ENCODE assay signal across 1 cellular context in the genomic region with DNA sequence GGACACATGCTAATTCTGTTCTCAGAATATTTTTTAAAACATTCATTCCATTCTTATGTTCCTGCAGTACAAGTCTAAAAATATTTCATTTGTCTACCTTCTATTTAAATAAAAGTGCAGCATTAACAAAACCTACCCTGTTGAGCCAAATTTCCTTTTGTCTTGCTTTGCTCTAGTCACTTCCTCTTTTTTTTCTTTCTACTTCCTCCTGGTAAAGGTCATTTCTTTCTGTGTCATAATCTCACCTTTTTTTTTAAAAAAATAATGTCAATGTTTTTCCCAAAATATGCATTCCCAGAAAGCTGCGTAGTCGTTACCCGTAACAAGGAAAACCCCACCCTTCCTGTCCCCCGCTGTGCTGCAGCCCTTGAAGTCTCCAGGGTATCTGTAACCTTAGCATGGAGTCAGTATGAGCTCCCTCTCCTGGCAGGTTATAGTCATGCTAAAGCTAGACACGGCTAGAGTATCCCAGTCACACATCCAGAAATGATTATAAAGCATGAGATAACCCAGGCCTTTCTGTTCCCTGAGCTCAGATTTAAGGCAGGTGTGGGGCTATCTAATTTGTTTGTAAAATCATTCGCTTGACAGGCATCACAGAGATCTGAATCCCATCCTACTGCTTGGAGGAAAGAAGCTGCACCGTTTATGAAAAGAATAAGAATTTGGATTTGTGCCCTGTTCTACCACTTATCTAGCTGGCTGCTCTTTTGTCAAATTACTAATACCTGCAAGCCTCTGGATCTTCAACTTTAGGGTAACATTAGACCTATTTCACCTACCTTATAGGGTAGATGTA.
TF ChIP-seq lines count a peak whose summit lies in the region.

No MANE protein-coding gene starts in this region.

TF ChIP-seq in K562, 482 proteins besides CTCF, POLR2A, EP300 and RAD21 (continued from another document and continues in another):
- TF ChIP-seq, protein P1, sequence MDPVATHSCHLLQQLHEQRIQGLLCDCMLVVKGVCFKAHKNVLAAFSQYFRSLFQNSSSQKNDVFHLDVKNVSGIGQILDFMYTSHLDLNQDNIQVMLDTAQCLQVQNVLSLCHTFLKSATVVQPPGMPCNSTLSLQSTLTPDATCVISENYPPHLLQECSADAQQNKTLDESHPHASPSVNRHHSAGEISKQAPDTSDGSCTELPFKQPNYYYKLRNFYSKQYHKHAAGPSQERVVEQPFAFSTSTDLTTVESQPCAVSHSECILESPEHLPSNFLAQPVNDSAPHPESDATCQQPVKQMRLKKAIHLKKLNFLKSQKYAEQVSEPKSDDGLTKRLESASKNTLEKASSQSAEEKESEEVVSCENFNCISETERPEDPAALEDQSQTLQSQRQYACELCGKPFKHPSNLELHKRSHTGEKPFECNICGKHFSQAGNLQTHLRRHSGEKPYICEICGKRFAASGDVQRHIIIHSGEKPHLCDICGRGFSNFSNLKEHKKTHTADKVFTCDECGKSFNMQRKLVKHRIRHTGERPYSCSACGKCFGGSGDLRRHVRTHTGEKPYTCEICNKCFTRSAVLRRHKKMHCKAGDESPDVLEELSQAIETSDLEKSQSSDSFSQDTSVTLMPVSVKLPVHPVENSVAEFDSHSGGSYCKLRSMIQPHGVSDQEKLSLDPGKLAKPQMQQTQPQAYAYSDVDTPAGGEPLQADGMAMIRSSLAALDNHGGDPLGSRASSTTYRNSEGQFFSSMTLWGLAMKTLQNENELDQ (CRISPR knock-in tag; IDR thresholded peaks at IDR 0.05; ENCODE audit: borderline replicate concordance) = no peak
- TF ChIP-seq, protein P2, sequence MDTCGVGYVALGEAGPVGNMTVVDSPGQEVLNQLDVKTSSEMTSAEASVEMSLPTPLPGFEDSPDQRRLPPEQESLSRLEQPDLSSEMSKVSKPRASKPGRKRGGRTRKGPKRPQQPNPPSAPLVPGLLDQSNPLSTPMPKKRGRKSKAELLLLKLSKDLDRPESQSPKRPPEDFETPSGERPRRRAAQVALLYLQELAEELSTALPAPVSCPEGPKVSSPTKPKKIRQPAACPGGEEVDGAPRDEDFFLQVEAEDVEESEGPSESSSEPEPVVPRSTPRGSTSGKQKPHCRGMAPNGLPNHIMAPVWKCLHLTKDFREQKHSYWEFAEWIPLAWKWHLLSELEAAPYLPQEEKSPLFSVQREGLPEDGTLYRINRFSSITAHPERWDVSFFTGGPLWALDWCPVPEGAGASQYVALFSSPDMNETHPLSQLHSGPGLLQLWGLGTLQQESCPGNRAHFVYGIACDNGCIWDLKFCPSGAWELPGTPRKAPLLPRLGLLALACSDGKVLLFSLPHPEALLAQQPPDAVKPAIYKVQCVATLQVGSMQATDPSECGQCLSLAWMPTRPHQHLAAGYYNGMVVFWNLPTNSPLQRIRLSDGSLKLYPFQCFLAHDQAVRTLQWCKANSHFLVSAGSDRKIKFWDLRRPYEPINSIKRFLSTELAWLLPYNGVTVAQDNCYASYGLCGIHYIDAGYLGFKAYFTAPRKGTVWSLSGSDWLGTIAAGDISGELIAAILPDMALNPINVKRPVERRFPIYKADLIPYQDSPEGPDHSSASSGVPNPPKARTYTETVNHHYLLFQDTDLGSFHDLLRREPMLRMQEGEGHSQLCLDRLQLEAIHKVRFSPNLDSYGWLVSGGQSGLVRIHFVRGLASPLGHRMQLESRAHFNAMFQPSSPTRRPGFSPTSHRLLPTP (IDR thresholded peaks at IDR 0.05; ENCODE audit: borderline replicate concordance, extremely low read depth, insufficient read length) = no peak
- no peak for TF ChIP-seq PTRF (tag; IDR thresholded peaks at IDR 0.05)
- no peak for TF ChIP-seq ZKSCAN1 (IDR thresholded peaks at IDR 0.05; ENCODE audit: low read depth, low read length)
- TF ChIP-seq HNRNPUL1 (IDR thresholded peaks at IDR 0.05; ENCODE audit: low read length) = no peak
- TF ChIP-seq, protein P3, sequence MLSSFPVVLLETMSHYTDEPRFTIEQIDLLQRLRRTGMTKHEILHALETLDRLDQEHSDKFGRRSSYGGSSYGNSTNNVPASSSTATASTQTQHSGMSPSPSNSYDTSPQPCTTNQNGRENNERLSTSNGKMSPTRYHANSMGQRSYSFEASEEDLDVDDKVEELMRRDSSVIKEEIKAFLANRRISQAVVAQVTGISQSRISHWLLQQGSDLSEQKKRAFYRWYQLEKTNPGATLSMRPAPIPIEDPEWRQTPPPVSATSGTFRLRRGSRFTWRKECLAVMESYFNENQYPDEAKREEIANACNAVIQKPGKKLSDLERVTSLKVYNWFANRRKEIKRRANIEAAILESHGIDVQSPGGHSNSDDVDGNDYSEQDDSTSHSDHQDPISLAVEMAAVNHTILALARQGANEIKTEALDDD (IDR thresholded peaks at IDR 0.05) = peak; percentile 92
- no peak for TF ChIP-seq IFI16 (CRISPR knock-in tag; IDR thresholded peaks at IDR 0.05)
- TF ChIP-seq, protein P4, sequence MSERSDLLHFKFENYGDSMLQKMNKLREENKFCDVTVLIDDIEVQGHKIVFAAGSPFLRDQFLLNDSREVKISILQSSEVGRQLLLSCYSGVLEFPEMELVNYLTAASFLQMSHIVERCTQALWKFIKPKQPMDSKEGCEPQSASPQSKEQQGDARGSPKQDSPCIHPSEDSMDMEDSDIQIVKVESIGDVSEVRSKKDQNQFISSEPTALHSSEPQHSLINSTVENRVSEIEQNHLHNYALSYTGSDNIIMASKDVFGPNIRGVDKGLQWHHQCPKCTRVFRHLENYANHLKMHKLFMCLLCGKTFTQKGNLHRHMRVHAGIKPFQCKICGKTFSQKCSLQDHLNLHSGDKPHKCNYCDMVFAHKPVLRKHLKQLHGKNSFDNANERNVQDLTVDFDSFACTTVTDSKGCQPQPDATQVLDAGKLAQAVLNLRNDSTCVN (CRISPR knock-in tag; IDR thresholded peaks at IDR 0.05) = peak; percentile 71; the same call in 1 of the 2 replicates
- TF ChIP-seq, protein P5, sequence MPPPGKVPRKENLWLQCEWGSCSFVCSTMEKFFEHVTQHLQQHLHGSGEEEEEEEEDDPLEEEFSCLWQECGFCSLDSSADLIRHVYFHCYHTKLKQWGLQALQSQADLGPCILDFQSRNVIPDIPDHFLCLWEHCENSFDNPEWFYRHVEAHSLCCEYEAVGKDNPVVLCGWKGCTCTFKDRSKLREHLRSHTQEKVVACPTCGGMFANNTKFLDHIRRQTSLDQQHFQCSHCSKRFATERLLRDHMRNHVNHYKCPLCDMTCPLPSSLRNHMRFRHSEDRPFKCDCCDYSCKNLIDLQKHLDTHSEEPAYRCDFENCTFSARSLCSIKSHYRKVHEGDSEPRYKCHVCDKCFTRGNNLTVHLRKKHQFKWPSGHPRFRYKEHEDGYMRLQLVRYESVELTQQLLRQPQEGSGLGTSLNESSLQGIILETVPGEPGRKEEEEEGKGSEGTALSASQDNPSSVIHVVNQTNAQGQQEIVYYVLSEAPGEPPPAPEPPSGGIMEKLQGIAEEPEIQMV (tag; conservative IDR thresholded peaks at IDR 0.05; ENCODE audit: low read depth) = peak; percentile 68
- TF ChIP-seq ZNF583 (CRISPR knock-in tag; IDR thresholded peaks at IDR 0.05) = 0 out of 2 replicates have a peak, but pooled peaks have one; percentile 59
- TF ChIP-seq ELF2 (CRISPR knock-in tag; IDR thresholded peaks at IDR 0.05) = peak; percentile 41; the same call in 1 of the 2 replicates
- TF ChIP-seq, protein P6, sequence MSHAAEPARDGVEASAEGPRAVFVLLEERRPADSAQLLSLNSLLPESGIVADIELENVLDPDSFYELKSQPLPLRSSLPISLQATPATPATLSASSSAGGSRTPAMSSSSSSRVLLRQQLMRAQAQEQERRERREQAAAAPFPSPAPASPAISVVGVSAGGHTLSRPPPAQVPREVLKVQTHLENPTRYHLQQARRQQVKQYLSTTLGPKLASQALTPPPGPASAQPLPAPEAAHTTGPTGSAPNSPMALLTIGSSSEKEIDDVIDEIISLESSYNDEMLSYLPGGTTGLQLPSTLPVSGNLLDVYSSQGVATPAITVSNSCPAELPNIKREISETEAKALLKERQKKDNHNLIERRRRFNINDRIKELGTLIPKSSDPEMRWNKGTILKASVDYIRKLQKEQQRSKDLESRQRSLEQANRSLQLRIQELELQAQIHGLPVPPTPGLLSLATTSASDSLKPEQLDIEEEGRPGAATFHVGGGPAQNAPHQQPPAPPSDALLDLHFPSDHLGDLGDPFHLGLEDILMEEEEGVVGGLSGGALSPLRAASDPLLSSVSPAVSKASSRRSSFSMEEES (CRISPR knock-in tag; IDR thresholded peaks at IDR 0.05) = no peak
- no peak for TF ChIP-seq RBM22 (IDR thresholded peaks at IDR 0.05; ENCODE audit: low read depth, low read length, poor library complexity, severe bottlenecking)
- no peak for TF ChIP-seq ZKSCAN3 (CRISPR knock-in tag; IDR thresholded peaks at IDR 0.05)
- TF ChIP-seq ARHGAP35 (IDR thresholded peaks at IDR 0.05; ENCODE audit: partially characterized antibody) = no peak
- TF ChIP-seq SMAD2 (IDR thresholded peaks at IDR 0.05; ENCODE audit: low read depth, low read length) = no peak
- no peak for TF ChIP-seq ZNF780A (CRISPR knock-in tag; IDR thresholded peaks at IDR 0.05)
- peak in 1 of 2 experiments; percentile 37; a peak in 1 of 4 replicates for TF ChIP-seq NONO (IDR thresholded peaks at IDR 0.05; ENCODE audit: low read depth in 2 of 2, low read length in 1 of 2)
- TF ChIP-seq, protein P7, sequence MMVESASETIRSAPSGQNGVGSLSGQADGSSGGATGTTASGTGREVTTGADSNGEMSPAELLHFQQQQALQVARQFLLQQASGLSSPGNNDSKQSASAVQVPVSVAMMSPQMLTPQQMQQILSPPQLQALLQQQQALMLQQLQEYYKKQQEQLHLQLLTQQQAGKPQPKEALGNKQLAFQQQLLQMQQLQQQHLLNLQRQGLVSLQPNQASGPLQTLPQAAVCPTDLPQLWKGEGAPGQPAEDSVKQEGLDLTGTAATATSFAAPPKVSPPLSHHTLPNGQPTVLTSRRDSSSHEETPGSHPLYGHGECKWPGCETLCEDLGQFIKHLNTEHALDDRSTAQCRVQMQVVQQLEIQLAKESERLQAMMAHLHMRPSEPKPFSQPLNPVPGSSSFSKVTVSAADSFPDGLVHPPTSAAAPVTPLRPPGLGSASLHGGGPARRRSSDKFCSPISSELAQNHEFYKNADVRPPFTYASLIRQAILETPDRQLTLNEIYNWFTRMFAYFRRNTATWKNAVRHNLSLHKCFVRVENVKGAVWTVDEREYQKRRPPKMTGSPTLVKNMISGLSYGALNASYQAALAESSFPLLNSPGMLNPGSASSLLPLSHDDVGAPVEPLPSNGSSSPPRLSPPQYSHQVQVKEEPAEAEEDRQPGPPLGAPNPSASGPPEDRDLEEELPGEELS (CRISPR knock-in tag; IDR thresholded peaks at IDR 0.05; ENCODE audit: borderline replicate concordance) = no peak
- peak; percentile 53; the same call in 1 of the 2 replicates for TF ChIP-seq NFE2 (IDR thresholded peaks at IDR 0.05; ENCODE audit: low read depth)
- TF ChIP-seq TARDBP (IDR thresholded peaks at IDR 0.05) = no peak
- TF ChIP-seq ZNF717 (CRISPR knock-in tag; IDR thresholded peaks at IDR 0.05) = no peak
- TF ChIP-seq TCF3 (CRISPR knock-in tag; IDR thresholded peaks at IDR 0.05) = peak; percentile 63
- peak; percentile 86; the same call in 1 of the 2 replicates for TF ChIP-seq ELF4 (CRISPR knock-in tag; IDR thresholded peaks at IDR 0.05)
- TF ChIP-seq, protein P8, sequence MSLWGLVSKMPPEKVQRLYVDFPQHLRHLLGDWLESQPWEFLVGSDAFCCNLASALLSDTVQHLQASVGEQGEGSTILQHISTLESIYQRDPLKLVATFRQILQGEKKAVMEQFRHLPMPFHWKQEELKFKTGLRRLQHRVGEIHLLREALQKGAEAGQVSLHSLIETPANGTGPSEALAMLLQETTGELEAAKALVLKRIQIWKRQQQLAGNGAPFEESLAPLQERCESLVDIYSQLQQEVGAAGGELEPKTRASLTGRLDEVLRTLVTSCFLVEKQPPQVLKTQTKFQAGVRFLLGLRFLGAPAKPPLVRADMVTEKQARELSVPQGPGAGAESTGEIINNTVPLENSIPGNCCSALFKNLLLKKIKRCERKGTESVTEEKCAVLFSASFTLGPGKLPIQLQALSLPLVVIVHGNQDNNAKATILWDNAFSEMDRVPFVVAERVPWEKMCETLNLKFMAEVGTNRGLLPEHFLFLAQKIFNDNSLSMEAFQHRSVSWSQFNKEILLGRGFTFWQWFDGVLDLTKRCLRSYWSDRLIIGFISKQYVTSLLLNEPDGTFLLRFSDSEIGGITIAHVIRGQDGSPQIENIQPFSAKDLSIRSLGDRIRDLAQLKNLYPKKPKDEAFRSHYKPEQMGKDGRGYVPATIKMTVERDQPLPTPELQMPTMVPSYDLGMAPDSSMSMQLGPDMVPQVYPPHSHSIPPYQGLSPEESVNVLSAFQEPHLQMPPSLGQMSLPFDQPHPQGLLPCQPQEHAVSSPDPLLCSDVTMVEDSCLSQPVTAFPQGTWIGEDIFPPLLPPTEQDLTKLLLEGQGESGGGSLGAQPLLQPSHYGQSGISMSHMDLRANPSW (CRISPR knock-in tag; IDR thresholded peaks at IDR 0.05) = no peak
- TF ChIP-seq SMARCE1 (IDR thresholded peaks at IDR 0.05) = peak; percentile 84
- TF ChIP-seq, protein P9, sequence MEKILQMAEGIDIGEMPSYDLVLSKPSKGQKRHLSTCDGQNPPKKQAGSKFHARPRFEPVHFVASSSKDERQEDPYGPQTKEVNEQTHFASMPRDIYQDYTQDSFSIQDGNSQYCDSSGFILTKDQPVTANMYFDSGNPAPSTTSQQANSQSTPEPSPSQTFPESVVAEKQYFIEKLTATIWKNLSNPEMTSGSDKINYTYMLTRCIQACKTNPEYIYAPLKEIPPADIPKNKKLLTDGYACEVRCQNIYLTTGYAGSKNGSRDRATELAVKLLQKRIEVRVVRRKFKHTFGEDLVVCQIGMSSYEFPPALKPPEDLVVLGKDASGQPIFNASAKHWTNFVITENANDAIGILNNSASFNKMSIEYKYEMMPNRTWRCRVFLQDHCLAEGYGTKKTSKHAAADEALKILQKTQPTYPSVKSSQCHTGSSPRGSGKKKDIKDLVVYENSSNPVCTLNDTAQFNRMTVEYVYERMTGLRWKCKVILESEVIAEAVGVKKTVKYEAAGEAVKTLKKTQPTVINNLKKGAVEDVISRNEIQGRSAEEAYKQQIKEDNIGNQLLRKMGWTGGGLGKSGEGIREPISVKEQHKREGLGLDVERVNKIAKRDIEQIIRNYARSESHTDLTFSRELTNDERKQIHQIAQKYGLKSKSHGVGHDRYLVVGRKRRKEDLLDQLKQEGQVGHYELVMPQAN (IDR thresholded peaks at IDR 0.05; ENCODE audit: borderline replicate concordance) = no peak
- no peak for TF ChIP-seq BRF1 (IDR thresholded peaks at IDR 0.05; ENCODE audit: borderline replicate concordance, extremely low read depth, insufficient read length)
- TF ChIP-seq CC2D1A (IDR thresholded peaks at IDR 0.05) = peak; percentile 75; the same call in 1 of the 2 replicates
- no peak for TF ChIP-seq ZNF212 (CRISPR knock-in tag; IDR thresholded peaks at IDR 0.05)
- no peak for TF ChIP-seq NFYB (IDR thresholded peaks at IDR 0.05; ENCODE audit: extremely low read depth, insufficient read length)
- TF ChIP-seq, protein P10, sequence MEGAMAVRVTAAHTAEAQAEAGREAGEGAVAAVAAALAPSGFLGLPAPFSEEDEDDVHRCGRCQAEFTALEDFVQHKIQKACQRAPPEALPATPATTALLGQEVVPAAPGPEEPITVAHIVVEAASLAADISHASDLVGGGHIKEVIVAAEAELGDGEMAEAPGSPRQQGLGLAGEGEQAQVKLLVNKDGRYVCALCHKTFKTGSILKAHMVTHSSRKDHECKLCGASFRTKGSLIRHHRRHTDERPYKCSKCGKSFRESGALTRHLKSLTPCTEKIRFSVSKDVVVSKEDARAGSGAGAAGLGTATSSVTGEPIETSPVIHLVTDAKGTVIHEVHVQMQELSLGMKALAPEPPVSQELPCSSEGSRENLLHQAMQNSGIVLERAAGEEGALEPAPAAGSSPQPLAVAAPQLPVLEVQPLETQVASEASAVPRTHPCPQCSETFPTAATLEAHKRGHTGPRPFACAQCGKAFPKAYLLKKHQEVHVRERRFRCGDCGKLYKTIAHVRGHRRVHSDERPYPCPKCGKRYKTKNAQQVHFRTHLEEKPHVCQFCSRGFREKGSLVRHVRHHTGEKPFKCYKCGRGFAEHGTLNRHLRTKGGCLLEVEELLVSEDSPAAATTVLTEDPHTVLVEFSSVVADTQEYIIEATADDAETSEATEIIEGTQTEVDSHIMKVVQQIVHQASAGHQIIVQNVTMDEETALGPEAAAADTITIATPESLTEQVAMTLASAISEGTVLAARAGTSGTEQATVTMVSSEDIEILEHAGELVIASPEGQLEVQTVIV (CRISPR knock-in tag; IDR thresholded peaks at IDR 0.05; ENCODE audit: borderline replicate concordance) = no peak
- 0 out of 2 replicates have a peak, but pooled peaks have one; percentile 13 for TF ChIP-seq RFX1 (IDR thresholded peaks at IDR 0.05)
